Comparison of ENCODE assay signal across 10 cellular contexts in the genomic region with DNA sequence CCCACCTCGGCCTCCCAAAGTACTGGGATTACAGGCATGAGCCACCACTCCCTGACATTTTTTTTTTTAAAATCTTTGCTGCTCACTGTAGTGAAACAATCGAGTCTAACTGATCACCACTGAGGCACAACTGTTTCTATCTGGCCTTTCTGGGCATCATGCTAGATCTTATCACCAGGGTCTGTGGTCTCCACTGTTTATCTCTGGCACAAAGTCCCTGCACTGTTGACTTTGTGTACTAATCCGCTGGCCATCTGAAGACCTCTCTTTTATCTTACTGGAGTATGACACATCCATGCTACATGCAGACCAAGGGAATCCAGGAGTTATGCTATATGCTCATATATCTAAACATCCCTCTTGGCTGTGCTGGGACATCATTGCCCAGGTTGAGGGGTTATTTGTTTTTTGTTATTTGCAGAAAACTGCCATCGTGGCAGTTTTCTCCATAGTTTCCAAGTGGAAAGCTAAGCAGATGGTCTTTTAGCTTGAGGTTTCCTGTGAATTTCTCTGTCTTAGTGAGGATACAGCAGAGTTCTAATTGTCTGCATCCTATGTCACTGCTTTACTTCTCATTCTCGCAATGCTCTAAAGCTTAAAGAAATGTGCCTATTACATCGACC.
"Had no signal": no experiment of that assay in that cellular context is flagged by ENCODE, and none has a peak within 500 bp of the region (broad histone marks: within the 10 kb centered on the region; RNA-seq: fewer than 3 reads in every experiment).

No MANE protein-coding gene starts in this region.

- ATAC-seq: HCT116, K562 had no signal

- H3K4me3 ChIP-seq: GM23248, HAP-1, K562 had no signal

- H3K9me3 ChIP-seq: HAP-1 had no signal

- H3K4me1 ChIP-seq: HAP-1 had no signal

- H3K36me3 ChIP-seq: HAP-1 had no signal

- H3K27ac ChIP-seq: GM23248, HL-60 had no signal

- FAIRE-seq: K562 had no signal

- DNase-seq: GM23248, GOT3, H7, HFFc6, IMR-90, KG1 had no signal
